8 cellular contexts compared by ENCODE assay signal in the genomic region with DNA sequence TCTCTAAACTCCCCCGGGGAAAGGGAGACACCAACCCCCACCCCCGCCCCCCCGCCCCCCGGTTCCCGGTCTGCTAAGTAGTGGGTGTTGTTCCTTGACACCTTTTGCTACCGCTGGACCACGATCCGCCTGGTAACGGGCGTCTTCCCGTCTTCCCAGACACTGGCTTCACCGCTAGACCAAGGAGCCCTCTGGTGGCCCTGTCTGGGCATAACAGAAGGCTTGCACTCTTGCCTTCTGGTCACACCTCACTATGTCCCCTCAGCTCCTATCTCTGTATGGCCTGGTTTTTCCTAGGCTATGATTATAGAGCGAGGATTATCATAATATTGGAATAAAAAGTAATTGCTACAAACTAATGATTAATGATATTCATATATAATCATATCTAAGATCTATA. TPM values are rescaled to one million over a fixed set of nuclear protein-coding genes. Genes with fewer than 3 reads are reported as not detected.
DNase-seq lines count a peak whose midpoint lies in the region; ATAC-seq, FAIRE-seq and TF ChIP-seq lines count a peak whose summit lies in the region.
"Not testable (repeated sequence)": the region's sequence is repeated elsewhere in the genome, so short reads cannot be mapped to it uniquely, and the experiment has no call there.

No MANE protein-coding gene starts in this region.

- not testable (repeated sequence) for H3K9me3 Mint-ChIP-seq in activated naive CD4-positive, alpha-beta T cell treated with anti-CD3 and anti-CD28 coated beads for 36 hours

- ATAC-seq in A549, result peak in 1 of 2 experiments; percentile 63; a peak in 3 of 6 replicates

- CTCF ChIA-PET in A549 (lab: Yijun Ruan, JAX), result interaction anchor here (3.9 kb wide), 1 partner anchor 9 kb away, joined by 10 read pairs; no protein-coding TSS in a partner anchor
- CTCF ChIA-PET in activated naive CD4-positive, alpha-beta T cell treated with anti-CD3 and anti-CD28 coated beads for 36 hours (lab: Charles Lee), result interaction anchor here (1.8 kb wide), 1 partner anchor 41 kb away, joined by 4 read pairs; no protein-coding TSS in a partner anchor

- H3K4me1 ChIP-seq in A549, result not testable (repeated sequence)

- POLR2A ChIA-PET in A549 (lab: Yijun Ruan, JAX), result not testable (repeated sequence)

- DNase-seq in A549 (ENCODE audit: low read depth in 1 of 2, low spot score in 1 of 2) (peak in 1 of 2 experiments; percentile 63), SK-N-DZ (ENCODE audit: low spot score) (peak; percentile 41), islet precursor cell (peak; percentile 80), renal cortical epithelial cell (ENCODE audit: low read depth) (peak; percentile 25)
- DNase-seq in GM06990 (ENCODE audit: extremely low read depth, insufficient read length); epithelial cell of proximal tubule (ENCODE audit: low read depth): not testable (repeated sequence)
- peak; percentile 47 for DNase-seq in activated naive CD4-positive, alpha-beta T cell treated with anti-CD3 and anti-CD28 coated beads for 36 hours

- not testable (repeated sequence) for TF ChIP-seq POLR2A in A549 (IDR thresholded peaks at IDR 0.05; ENCODE audit: low read length)

- not testable (repeated sequence) for TF ChIP-seq EP300 in A549 (IDR thresholded peaks at IDR 0.05)

- H3K4me3 ChIP-seq in A549; GM06990 (replicated peaks; ENCODE audit: low read depth, low read length); epithelial cell of proximal tubule (ENCODE audit: low read depth, low read length): not testable (repeated sequence)

- H3K36me3 ChIP-seq in GM06990 (ENCODE audit: control insufficient read depth, insufficient read depth, low read length), result peaks cover 41% of the 10 kb centered on the region

- H3K36me3 Mint-ChIP-seq in activated naive CD4-positive, alpha-beta T cell treated with anti-CD3 and anti-CD28 coated beads for 36 hours (ENCODE audit: low read depth), result peaks cover 50% of the 10 kb centered on the region

- H3K9me3 ChIP-seq in A549, result not testable (repeated sequence)

- not testable (repeated sequence) for H3K27ac ChIP-seq in A549

- H3K27ac Mint-ChIP-seq in activated naive CD4-positive, alpha-beta T cell treated with anti-CD3 and anti-CD28 coated beads for 36 hours, result not testable (repeated sequence)

- not testable (repeated sequence) for FAIRE-seq in A549 (lab: Jason Lieb, UNC)

- H3K4me1 Mint-ChIP-seq in activated naive CD4-positive, alpha-beta T cell treated with anti-CD3 and anti-CD28 coated beads for 36 hours (ENCODE audit: low read depth), result peaks cover 31% of the 10 kb centered on the region

- H3K4me2 ChIP-seq in A549, result not testable (repeated sequence)

- not testable (repeated sequence) for H3K27me3 ChIP-seq in GM06990 (replicated peaks; ENCODE audit: control insufficient read depth, insufficient read depth, low read length)

- peak; percentile 16; the same call in 1 of the 3 replicates for TF ChIP-seq CTCF in A549 (IDR thresholded peaks at IDR 0.05)
- TF ChIP-seq CTCF in GM06990 (IDR thresholded peaks at IDR 0.05; ENCODE audit: insufficient read depth, low read length, poor library complexity, severe bottlenecking), result peak; percentile 38
- peak; percentile 47 for TF ChIP-seq CTCF in LNCAP (IDR thresholded peaks at IDR 0.05)
- peak; percentile 36 for TF ChIP-seq CTCF in epithelial cell of proximal tubule (conservative IDR thresholded peaks at IDR 0.05; ENCODE audit: low read depth, low read length)

- 59% methylated on average over 10 of the region's 13 CpGs for WGBS in A549 (ENCODE audit: missing lambda C conversion rate)

- peak in 1 of 2 experiments; percentile 41; a peak in 3 of 5 replicates for TF ChIP-seq RAD21 in A549 (conservative IDR thresholded peaks at IDR 0.05 in 1 of 2, IDR thresholded peaks at IDR 0.05 in 1 of 2)

- intact Hi-C loops in activated naive CD4-positive, alpha-beta T cell treated with anti-CD3 and anti-CD28 coated beads for 36 hours (cut with micrococcal nuclease), result loop anchor here (1.0 kb wide), 1 partner anchor 38 kb away; no protein-coding TSS in a partner anchor

- not testable (repeated sequence) for H3K27me3 Mint-ChIP-seq in activated naive CD4-positive, alpha-beta T cell treated with anti-CD3 and anti-CD28 coated beads for 36 hours (ENCODE audit: low read depth)

- H3K4me3 Mint-ChIP-seq in activated naive CD4-positive, alpha-beta T cell treated with anti-CD3 and anti-CD28 coated beads for 36 hours, result not testable (repeated sequence)

RNA-seq across cellular contexts. Expression of gene GOLGA3, which starts 19.3 kb away (rescaled TPM):
- 25.5 and 32.0 TPM in 2 replicates for polyA plus RNA-seq in A549 (2011; rRNA removed)
- polyA plus RNA-seq in A549 (2012; cell fraction: cytosol; rRNA removed), result 22.2 and 26.9 TPM in 2 replicates
- 47.3 and 49.3 TPM in 2 replicates for polyA plus RNA-seq in A549 (2012; cell fraction: nucleus; rRNA removed)
- 22.1 to 23.7 TPM (median 23.0 TPM) in 3 replicates for polyA plus RNA-seq in A549 (2017; fragmentation: RNase III; extraction: RNeasy Plus Mini Kit Qiagen cat#74134 plus additional on column Dnase treatment)
- 54.2 and 55.9 TPM in 2 replicates for polyA minus RNA-seq in A549 (2011; rRNA and poly(A)+ RNA removed)
- 21.1 and 26.2 TPM in 2 replicates for polyA plus RNA-seq in SK-N-DZ (2014; cell fraction: cytosol; rRNA removed)
- polyA plus RNA-seq in SK-N-DZ (2014; cell fraction: nucleus; rRNA removed), result 25.9 and 59.6 TPM in 2 replicates
- total RNA-seq in activated naive CD4-positive, alpha-beta T cell treated with anti-CD3 and anti-CD28 coated beads for 36 hours, result 10 to 100 TPM; 25.2 to 29.1 TPM
- 46.0 TPM in 2 replicates for total RNA-seq in epithelial cell of proximal tubule
- total RNA-seq in renal cortical epithelial cell, result 93.6 and 150 TPM in 2 replicates

RNA-seq across cellular contexts. Expression of gene ANKLE2, which starts 47.8 kb away (rescaled TPM):
- 103 and 132 TPM in 2 replicates for polyA plus RNA-seq in A549 (2011; rRNA removed)
- polyA plus RNA-seq in A549 (2012; cell fraction: cytosol; rRNA removed), result 81.7 and 90.0 TPM in 2 replicates
- 233 and 311 TPM in 2 replicates for polyA plus RNA-seq in A549 (2012; cell fraction: nucleus; rRNA removed)
- 70.7 to 73.2 TPM (median 72.4 TPM) in 3 replicates for polyA plus RNA-seq in A549 (2017; fragmentation: RNase III; extraction: RNeasy Plus Mini Kit Qiagen cat#74134 plus additional on column Dnase treatment)
- 348 and 431 TPM in 2 replicates for polyA minus RNA-seq in A549 (2011; rRNA and poly(A)+ RNA removed)
- 71.3 and 81.4 TPM in 2 replicates for polyA plus RNA-seq in SK-N-DZ (2014; cell fraction: cytosol; rRNA removed)
- 303 and 399 TPM in 2 replicates for polyA plus RNA-seq in SK-N-DZ (2014; cell fraction: nucleus; rRNA removed)
- total RNA-seq in activated naive CD4-positive, alpha-beta T cell treated with anti-CD3 and anti-CD28 coated beads for 36 hours, result 100 to 1,000 TPM; 102 to 106 TPM
- total RNA-seq in epithelial cell of proximal tubule, result 100 and 111 TPM in 2 replicates
- 111 and 116 TPM in 2 replicates for total RNA-seq in renal cortical epithelial cell
